1 cellular context compared by ENCODE assay signal in genomic region chr19:3710265-3710812, GRCh38.
TF ChIP-seq lines count a peak whose summit lies in the region.

No MANE protein-coding gene starts in this region.

TF ChIP-seq in GM12878, 131 proteins besides CTCF, POLR2A, EP300 and RAD21:
- TF ChIP-seq NBN (IDR thresholded peaks at IDR 0.05), result no peak
- TF ChIP-seq ATF7 (IDR thresholded peaks at IDR 0.05; ENCODE audit: low read depth), result no peak
- no peak for TF ChIP-seq ZSCAN29 (IDR thresholded peaks at IDR 0.05)
- TF ChIP-seq TARDBP (IDR thresholded peaks at IDR 0.05; ENCODE audit: borderline replicate concordance), result no peak
